Comparison of ENCODE assay signal across 18 cellular contexts in genomic region chr6:35640017-35640664, GRCh38. TPM values are rescaled to one million over a fixed set of nuclear protein-coding genes. Genes with fewer than 3 reads are reported as not detected.
A peak's percentile ranks its signal among the peaks of the same experiment; 100 is the strongest.
DNase-seq lines count a peak whose midpoint lies in the region; ATAC-seq and TF ChIP-seq lines count a peak whose summit lies in the region.
"Had no signal": no experiment of that assay in that cellular context is flagged by ENCODE, and none has a peak within 500 bp of the region (broad histone marks: within the 10 kb centered on the region; RNA-seq: fewer than 3 reads in every experiment).

No MANE protein-coding gene starts in this region.

- no peak for TF ChIP-seq CTCF in activated CD8-positive, alpha-beta T cell treated with anti-CD3 and anti-CD28 coated beads for 36 hours (IDR thresholded peaks at IDR 0.05)

- no peak for DNase-seq in activated CD8-positive, alpha-beta T cell treated with anti-CD3 and anti-CD28 coated beads for 36 hours
- no peak for DNase-seq in activated CD8-positive, alpha-beta T cell treated with anti-CD3 and anti-CD28 coated beads, Interleukin-2, amount 10 ng/mL, durations not matched to agents 7 days and 5 days
- DNase-seq in T-cell, result no peak
- peak; percentile 89 for DNase-seq in fibroblast of gingiva (ENCODE audit: low read depth)
- peak; percentile 73 for DNase-seq in renal cortical epithelial cell (ENCODE audit: low read depth)
- no peak for DNase-seq in effector memory CD8-positive, alpha-beta T cell
- DNase-seq in stimulated activated CD4-positive, alpha-beta T cell treated with anti-CD3 and anti-CD28 coated beads, Interleukin-15, amount 100 ng/mL, for 24 hours, result no peak
- DNase-seq in ecto neural progenitor cell (ENCODE audit: low spot score), result no peak
- DNase-seq: activated CD8-positive, alpha-beta memory T cell treated with anti-CD3 and anti-CD28 coated beads, Interleukin-2, amount 10 ng/mL, durations not matched to agents 7 days and 5 days; cortex of kidney; erythroblast; HFFc6; NCI-H226; upper lobe of right lung had no signal

- intact Hi-C loops in activated CD8-positive, alpha-beta T cell treated with anti-CD3 and anti-CD28 coated beads for 36 hours (cut with micrococcal nuclease), result no loop called here

- no peak overlapping the region for H3K4me3 Mint-ChIP-seq in activated CD8-positive, alpha-beta T cell treated with anti-CD3 and anti-CD28 coated beads for 36 hours
- no peak overlapping the region for H3K4me3 Mint-ChIP-seq in activated CD8-positive, alpha-beta T cell treated with anti-CD3 and anti-CD28 coated beads, Interleukin-2, amount 10 ng/mL, durations not matched to agents 7 days and 5 days
- H3K4me3 Mint-ChIP-seq in T-cell, result no peak overlapping the region
- H3K4me3 Mint-ChIP-seq in effector memory CD8-positive, alpha-beta T cell, result no peak overlapping the region
- H3K4me3 Mint-ChIP-seq: activated CD8-positive, alpha-beta memory T cell treated with anti-CD3 and anti-CD28 coated beads, Interleukin-2, amount 10 ng/mL, durations not matched to agents 7 days and 5 days; brain; HFFc6; neural progenitor cell; stimulated activated naive CD8-positive, alpha-beta T cell treated with anti-CD3 and anti-CD28 coated beads, Interleukin-15, Interleukin-2, amounts not matched to agents 100 ng/mL and 50 ng/mL, for 24 hours; WTC11 had no signal

- H3K36me3 Mint-ChIP-seq in activated CD8-positive, alpha-beta T cell treated with anti-CD3 and anti-CD28 coated beads for 36 hours (ENCODE audit: low read depth), result peaks cover 36% of the 10 kb centered on the region
- H3K36me3 Mint-ChIP-seq in activated CD8-positive, alpha-beta T cell treated with anti-CD3 and anti-CD28 coated beads, Interleukin-2, amount 10 ng/mL, durations not matched to agents 7 days and 5 days (ENCODE audit: low read depth), result peaks cover 48% of the 10 kb centered on the region
- peaks cover 50% of the 10 kb centered on the region for H3K36me3 Mint-ChIP-seq in T-cell
- H3K36me3 Mint-ChIP-seq in effector memory CD8-positive, alpha-beta T cell (ENCODE audit: insufficient read depth), result peaks cover 55% of the 10 kb centered on the region
- H3K36me3 Mint-ChIP-seq: brain had no signal

- CTCF ChIA-PET in activated CD8-positive, alpha-beta T cell treated with anti-CD3 and anti-CD28 coated beads for 36 hours (lab: Charles Lee), result interaction anchor here (2.4 to 6.8 kb wide), 3 partner anchors 15 to 97 kb away, joined by 12 to 38 read pairs (median 35); partner anchors contain the start of gene ARMC12
- CTCF ChIA-PET in activated CD8-positive, alpha-beta T cell treated with anti-CD3 and anti-CD28 coated beads, Interleukin-2, amount 10 ng/mL, durations not matched to agents 7 days and 5 days (lab: Charles Lee), result interaction anchor here (1.9 to 4.4 kb wide), 2 partner anchors 97 to 118 kb away, joined by 5 to 49 read pairs; partner anchors contain the start of gene ARMC12
- CTCF ChIA-PET in T-cell (lab: Charles Lee), result interaction anchor here in 1 of 2 donors (0.9 to 1.0 kb wide), 2 partner anchors 16 to 99 kb away, joined by 3 read pairs; no protein-coding TSS in a partner anchor

- H3K27me3 Mint-ChIP-seq in activated CD8-positive, alpha-beta T cell treated with anti-CD3 and anti-CD28 coated beads for 36 hours, result no peaks in the 10 kb centered on the region
- no peaks in the 10 kb centered on the region for H3K27me3 Mint-ChIP-seq in activated CD8-positive, alpha-beta T cell treated with anti-CD3 and anti-CD28 coated beads, Interleukin-2, amount 10 ng/mL, durations not matched to agents 7 days and 5 days (ENCODE audit: low read depth)
- H3K27me3 Mint-ChIP-seq in T-cell, result no peaks in the 10 kb centered on the region
- no peaks in the 10 kb centered on the region for H3K27me3 Mint-ChIP-seq in effector memory CD8-positive, alpha-beta T cell
- H3K27me3 Mint-ChIP-seq: activated CD8-positive, alpha-beta memory T cell treated with anti-CD3 and anti-CD28 coated beads, Interleukin-2, amount 10 ng/mL, durations not matched to agents 7 days and 5 days; brain; stimulated activated naive CD8-positive, alpha-beta T cell treated with anti-CD3 and anti-CD28 coated beads, Interleukin-15, Interleukin-2, amounts not matched to agents 100 ng/mL and 50 ng/mL, for 24 hours had no signal

- H3K4me1 Mint-ChIP-seq in activated CD8-positive, alpha-beta T cell treated with anti-CD3 and anti-CD28 coated beads for 36 hours (ENCODE audit: low read depth), result peaks cover 64% of the 10 kb centered on the region
- H3K4me1 Mint-ChIP-seq in activated CD8-positive, alpha-beta T cell treated with anti-CD3 and anti-CD28 coated beads, Interleukin-2, amount 10 ng/mL, durations not matched to agents 7 days and 5 days (ENCODE audit: low read depth), result peaks cover 48% of the 10 kb centered on the region
- H3K4me1 Mint-ChIP-seq in T-cell, result peaks cover 67 to 72% (median 71%) of the 10 kb centered on the region in 3 donors
- peaks cover 12 to 18% of the 10 kb centered on the region in 2 donors for H3K4me1 Mint-ChIP-seq in effector memory CD8-positive, alpha-beta T cell (ENCODE audit: low read depth in 2 of 2)
- H3K4me1 Mint-ChIP-seq: neural progenitor cell had no signal

- H3K27ac Mint-ChIP-seq in activated CD8-positive, alpha-beta T cell treated with anti-CD3 and anti-CD28 coated beads for 36 hours, result peak overlapping the region; percentile 8
- H3K27ac Mint-ChIP-seq in activated CD8-positive, alpha-beta T cell treated with anti-CD3 and anti-CD28 coated beads, Interleukin-2, amount 10 ng/mL, durations not matched to agents 7 days and 5 days, result no peak overlapping the region
- H3K27ac Mint-ChIP-seq in T-cell, result peak overlapping the region; percentile 62 to 89
- H3K27ac Mint-ChIP-seq in effector memory CD8-positive, alpha-beta T cell, result no peak overlapping the region
- H3K27ac Mint-ChIP-seq: activated CD8-positive, alpha-beta memory T cell treated with anti-CD3 and anti-CD28 coated beads, Interleukin-2, amount 10 ng/mL, durations not matched to agents 7 days and 5 days; HFFc6; neural progenitor cell had no signal

- no peaks in the 10 kb centered on the region for H3K9me3 Mint-ChIP-seq in activated CD8-positive, alpha-beta T cell treated with anti-CD3 and anti-CD28 coated beads for 36 hours
- no peaks in the 10 kb centered on the region for H3K9me3 Mint-ChIP-seq in activated CD8-positive, alpha-beta T cell treated with anti-CD3 and anti-CD28 coated beads, Interleukin-2, amount 10 ng/mL, durations not matched to agents 7 days and 5 days (ENCODE audit: insufficient read depth)
- no peaks in the 10 kb centered on the region for H3K9me3 Mint-ChIP-seq in T-cell
- no peaks in the 10 kb centered on the region for H3K9me3 Mint-ChIP-seq in effector memory CD8-positive, alpha-beta T cell
- H3K9me3 Mint-ChIP-seq: brain; HFFc6; neural progenitor cell; stimulated activated naive CD8-positive, alpha-beta T cell treated with anti-CD3 and anti-CD28 coated beads, Interleukin-15, Interleukin-2, amounts not matched to agents 100 ng/mL and 50 ng/mL, for 24 hours; WTC11 had no signal

- POLR2A ChIA-PET in activated CD8-positive, alpha-beta T cell treated with anti-CD3 and anti-CD28 coated beads for 36 hours (lab: Charles Lee), result interaction anchor here (3.0 kb wide), 1 partner anchor 23 kb away, joined by 9 read pairs; no protein-coding TSS in a partner anchor
- POLR2A ChIA-PET in activated CD8-positive, alpha-beta T cell treated with anti-CD3 and anti-CD28 coated beads, Interleukin-2, amount 10 ng/mL, durations not matched to agents 7 days and 5 days (lab: Charles Lee), result interaction anchor here (1.1 kb wide), 1 partner anchor 92 kb away, joined by 3 read pairs; no protein-coding TSS in a partner anchor
- POLR2A ChIA-PET in T-cell (lab: Charles Lee), result interaction anchor here in 1 of 2 donors (0.6 kb wide), 1 partner anchor 34 kb away, joined by 5 read pairs; no protein-coding TSS in a partner anchor

- ATAC-seq in activated CD8-positive, alpha-beta T cell treated with anti-CD3 and anti-CD28 coated beads for 36 hours, result no peak
- no peak for ATAC-seq in activated CD8-positive, alpha-beta T cell treated with anti-CD3 and anti-CD28 coated beads, Interleukin-2, amount 10 ng/mL, durations not matched to agents 7 days and 5 days
- ATAC-seq in T-cell (replicated peaks in 1 of 4), result no peak
- no peak for ATAC-seq in effector memory CD8-positive, alpha-beta T cell (replicated peaks)
- ATAC-seq: activated CD8-positive, alpha-beta memory T cell treated with anti-CD3 and anti-CD28 coated beads, Interleukin-2, amount 10 ng/mL, durations not matched to agents 7 days and 5 days; upper lobe of right lung; WTC11 had no signal

RNA-seq across cellular contexts. Expression of gene FKBP5, which starts 48.6 kb away (rescaled TPM):
- total RNA-seq in activated CD8-positive, alpha-beta T cell treated with anti-CD3 and anti-CD28 coated beads for 36 hours, result 10 to 100 TPM; 90.6 to 93.4 TPM
- 10 to 100 TPM; 78.7 to 79.5 TPM for total RNA-seq in activated CD8-positive, alpha-beta T cell treated with anti-CD3 and anti-CD28 coated beads, Interleukin-2, amount 10 ng/mL, durations not matched to agents 7 days and 5 days
- total RNA-seq in T-cell (100 to 1,000 TPM in 1 of 5 donors, 10 to 100 TPM in 4; 61.4 to 130 (median 63.9) TPM), renal cortical epithelial cell (20.0 and 146 TPM in 2 replicates)

Comparison
In these comparisons a context has a peak if more than half of its experiments do, and no peak if none do; other contexts are left out.
1. H3K27ac Mint-ChIP-seq: peak in activated CD8-positive, alpha-beta T cell treated with anti-CD3 and anti-CD28 coated beads for 36 hours (single experiment) and T-cell (2 of 2); none in activated CD8-positive, alpha-beta T cell treated with anti-CD3 and anti-CD28 coated beads, Interleukin-2, amount 10 ng/mL, durations not matched to agents 7 days and 5 days (single experiment) and effector memory CD8-positive, alpha-beta T cell (0 of 2).
2. DNase-seq: peak in fibroblast of gingiva (single experiment) and renal cortical epithelial cell (single experiment); none in activated CD8-positive, alpha-beta T cell treated with anti-CD3 and anti-CD28 coated beads for 36 hours (single experiment), activated CD8-positive, alpha-beta T cell treated with anti-CD3 and anti-CD28 coated beads, Interleukin-2, amount 10 ng/mL, durations not matched to agents 7 days and 5 days (single experiment), T-cell (0 of 34), effector memory CD8-positive, alpha-beta T cell (0 of 3), stimulated activated CD4-positive, alpha-beta T cell treated with anti-CD3 and anti-CD28 coated beads, Interleukin-15, amount 100 ng/mL, for 24 hours (single experiment) and ecto neural progenitor cell (single experiment).